Comparison of ENCODE assay signal across 9 cellular contexts in the genomic region with DNA sequence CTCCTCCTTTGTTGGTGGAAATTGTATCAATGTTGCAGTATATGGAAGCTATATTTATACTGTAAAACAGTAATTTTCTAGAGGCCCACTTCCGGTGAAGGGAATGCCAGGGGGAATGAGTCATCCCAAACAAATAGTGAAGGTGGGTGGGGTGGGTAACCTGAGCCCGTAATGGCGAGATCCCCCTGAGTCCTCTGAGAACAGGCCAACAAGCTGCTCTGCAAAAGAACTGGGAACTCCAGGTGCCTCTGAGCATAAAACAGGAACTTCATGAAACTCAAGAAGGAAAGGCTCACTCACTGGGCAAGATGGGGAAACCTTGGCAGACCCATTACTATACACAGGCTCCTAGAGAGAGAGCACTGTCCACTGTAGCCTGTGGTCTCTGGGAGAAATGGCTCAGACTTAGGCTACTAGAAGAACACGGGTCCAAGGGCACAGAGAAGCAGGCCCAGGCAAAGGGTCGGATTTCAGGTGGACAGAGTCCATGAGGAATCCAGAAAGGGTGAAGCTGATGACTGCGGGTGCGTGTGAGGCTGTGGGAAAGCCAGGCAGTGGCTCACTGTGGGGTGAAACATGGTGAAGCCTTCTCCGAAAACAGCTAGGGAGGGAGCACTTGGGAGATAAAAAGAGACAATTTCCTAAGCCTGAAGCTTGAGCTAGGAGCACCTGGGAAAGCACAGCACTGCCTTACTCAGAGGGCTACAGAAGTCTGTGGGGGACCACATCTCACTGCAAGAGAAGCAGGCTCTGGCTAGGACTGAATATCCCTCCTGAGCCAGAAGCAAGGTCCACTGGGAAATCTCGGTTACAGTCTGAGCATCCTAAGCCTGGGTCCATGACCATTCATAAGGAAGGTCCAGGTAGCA. TPM values are rescaled to one million over a fixed set of nuclear protein-coding genes. Genes with fewer than 3 reads are reported as not detected.
DNase-seq lines count a peak whose midpoint lies in the region; FAIRE-seq and TF ChIP-seq lines count a peak whose summit lies in the region.
"Had no signal": no experiment of that assay in that cellular context is flagged by ENCODE, and none has a peak within 500 bp of the region (broad histone marks: within the 10 kb centered on the region; RNA-seq: fewer than 3 reads in every experiment).

No MANE protein-coding gene starts in this region.

- intact Hi-C loops in left ventricle myocardium inferior (cut with micrococcal nuclease) = no loop called here
- intact Hi-C loops in cardiac septum (cut with DNase I) = no loop called here
- intact Hi-C loops in vagina (cut with DNase I) = no loop called here

- H3K27me3 ChIP-seq in left ventricle myocardium inferior (ENCODE audit: low read depth) (no peaks in the 10 kb centered on the region), vagina (no peaks in the 10 kb centered on the region)

- H3K27ac ChIP-seq in left ventricle myocardium inferior (replicated peaks) (peak overlapping the region; percentile 83), vagina (peak overlapping the region; percentile 84)

- DNase-seq in left ventricle myocardium inferior (no peak), cardiac septum (ENCODE audit: low spot score) (no peak), RCC 7860 (ENCODE audit: low spot score) (peak; percentile 16), foreskin fibroblast (peak; percentile 60 to 80), vagina (ENCODE audit: extremely low spot score in 2 of 2) (peak in 1 of 2 donors; percentile 37), NCI-H1694 treated with DMSO at 0.1 percent for 48 hours (lab: John Stamatoyannopoulos, UW) (no peak), pons (ENCODE audit: low spot score) (no peak), mucosa of gallbladder (ENCODE audit: low spot score) (no peak)
- DNase-seq: CD8-positive, alpha-beta T cell had no signal

- FAIRE-seq in RCC 7860 (lab: Jason Lieb, UNC) = no peak

- no peaks in the 10 kb centered on the region for H3K9me3 ChIP-seq in left ventricle myocardium inferior (replicated peaks)
- no peaks in the 10 kb centered on the region for H3K9me3 ChIP-seq in vagina

- H3K4me1 ChIP-seq in left ventricle myocardium inferior = peaks cover 56% of the 10 kb centered on the region
- H3K4me1 ChIP-seq in vagina = peaks cover 35% of the 10 kb centered on the region

- H3K36me3 ChIP-seq in left ventricle myocardium inferior (peaks cover 48% of the 10 kb centered on the region), vagina (peaks cover 0 to 15% of the 10 kb centered on the region in 2 donors)

- TF ChIP-seq CTCF in left ventricle myocardium inferior (IDR thresholded peaks at IDR 0.05; ENCODE audit: borderline replicate concordance) (no peak), foreskin fibroblast (IDR thresholded peaks at IDR 0.05; ENCODE audit: low read depth, low read length) (no peak), vagina (IDR thresholded peaks at IDR 0.05) (no peak)

- no peak for TF ChIP-seq POLR2A in vagina (IDR thresholded peaks at IDR 0.05)

- H3K4me3 ChIP-seq in left ventricle myocardium inferior = no peak overlapping the region
- no peak overlapping the region for H3K4me3 ChIP-seq in foreskin fibroblast (ENCODE audit: low read depth in 1 of 2, low read length in 2 of 2)
- no peak overlapping the region for H3K4me3 ChIP-seq in vagina

RNA-seq across cellular contexts. Expression of a gene that starts 19.8 kb away (rescaled TPM):
- total RNA-seq in left ventricle myocardium inferior (50.6 TPM), cardiac septum (37.8 TPM), vagina (50.6 TPM), mucosa of gallbladder (23.5 TPM)
- total RNA-seq: CD8-positive, alpha-beta T cell had no signal

RNA-seq across cellular contexts. Expression of a gene that starts 58.1 kb away (rescaled TPM):
- total RNA-seq in left ventricle myocardium inferior (5.6 TPM), cardiac septum (3.5 TPM), vagina (2.7 TPM), mucosa of gallbladder (4.9 TPM)
- total RNA-seq: CD8-positive, alpha-beta T cell had no signal

RNA-seq across cellular contexts. Expression of a gene that starts 58.5 kb away (rescaled TPM):
- 86.6 TPM for total RNA-seq in left ventricle myocardium inferior
- 83.2 TPM for total RNA-seq in cardiac septum
- total RNA-seq in vagina = 8.8 TPM
- 9.8 TPM for total RNA-seq in mucosa of gallbladder
- total RNA-seq: CD8-positive, alpha-beta T cell had no signal

Comparison
In these comparisons a context has a peak if more than half of its experiments do, and no peak if none do; other contexts are left out.
1. DNase-seq: peak in RCC 7860 (single experiment) and foreskin fibroblast (2 of 2); none in left ventricle myocardium inferior (single experiment), cardiac septum (single experiment), NCI-H1694 treated with DMSO at 0.1 percent for 48 hours (single experiment), pons (single experiment) and mucosa of gallbladder (single experiment).